In genomic region chr2:182058056-182058455, GRCh38 we compare ENCODE assay signal across 36 cellular contexts.
"Had no signal": no experiment of that assay in that cellular context is flagged by ENCODE, and none has a peak within 500 bp of the region (broad histone marks: within the 10 kb centered on the region; RNA-seq: fewer than 3 reads in every experiment).

No MANE protein-coding gene starts in this region.

- H3K4me3 ChIP-seq: MG63 had no signal

- H3K27me3 ChIP-seq: MG63 had no signal

- H3K9me3 ChIP-seq: MG63 had no signal

- DNase-seq: Karpas-422, Kasumi-1, MG63, MM.1S, MV-4-11, NCI-H1048, NCI-H1092, NCI-H1092 treated with DMSO at 0.1 percent for 48 hours, NCI-H1105, NCI-H1105 treated with DMSO at 0.1 percent for 48 hours, NCI-H1417, NCI-H1417 treated with DMSO at 0.1 percent for 48 hours, NCI-H1436, NCI-H1436 treated with DMSO at 0.1 percent for 48 hours, NCI-H146, NCI-H1694 treated with DMSO at 0.1 percent for 48 hours, NCI-H187, NCI-H187 treated with DMSO at 0.1 percent for 48 hours, NCI-H1930, NCI-H2029, NCI-H2029 treated with DMSO at 0.1 percent for 48 hours, NCI-H2081, NCI-H2081 treated with DMSO at 0.1 percent for 48 hours, NCI-H2107, NCI-H2171, NCI-H2171 treated with DMSO at 0.1 percent for 48 hours, NCI-H2227 treated with DMSO at 0.1 percent for 48 hours, NCI-H226, NCI-H345, NCI-H446, NCI-H446 treated with DMSO at 0.1 percent for 48 hours, NCI-H510A, NCI-H510A treated with DMSO at 0.1 percent for 48 hours, NCI-H524, NCI-H524 treated with DMSO at 0.1 percent for 48 hours, NCI-H526 had no signal

- H3K36me3 ChIP-seq: MG63 had no signal
